In genomic region chr13:25170554-25171107, GRCh38 we compare ENCODE assay signal across 9 cellular contexts. TPM values are rescaled to one million over a fixed set of nuclear protein-coding genes. Genes with fewer than 3 reads are reported as not detected.
DNase-seq lines count a peak whose midpoint lies in the region; ATAC-seq, FAIRE-seq and TF ChIP-seq lines count a peak whose summit lies in the region.
"Had no signal": no experiment of that assay in that cellular context is flagged by ENCODE, and none has a peak within 500 bp of the region (broad histone marks: within the 10 kb centered on the region; RNA-seq: fewer than 3 reads in every experiment).

No MANE protein-coding gene starts in this region.

- H3K27ac ChIP-seq in A549 = no peak overlapping the region
- H3K27ac ChIP-seq in mesodermal cell (ENCODE audit: low read depth, low read length, severe bottlenecking) = no peak overlapping the region

- no CpG with 5 or more reads among the region's 74 CpGs for WGBS in A549 (ENCODE audit: missing lambda C conversion rate)
- 4% methylated on average over 38 to 74 of the region's 74 CpGs for WGBS in mesodermal cell (ENCODE audit: insufficient coverage in 2 of 2), 2 experiments

- TF ChIP-seq EP300 in A549 (IDR thresholded peaks at IDR 0.05) = no peak

- no peak for DNase-seq in A549 (ENCODE audit: low read depth in 1 of 2, low spot score in 1 of 2)
- DNase-seq in GM20000 (ENCODE audit: low spot score) = peak; percentile 47
- no peak for DNase-seq in stimulated activated naive CD4-positive, alpha-beta T cell treated with Interleukin-2 at 50 U/mL for 16 hours (lab: John Stamatoyannopoulos, UW)

- POLR2A ChIA-PET in A549 (lab: Yijun Ruan, JAX) = no interaction called here

- FAIRE-seq in A549 (lab: Jason Lieb, UNC) = no peak

- CTCF ChIA-PET in A549 (lab: Yijun Ruan, JAX) = no interaction called here

- no peaks in the 10 kb centered on the region for H3K9me3 ChIP-seq in A549
- H3K9me3 ChIP-seq in mesodermal cell (ENCODE audit: control insufficient read depth, low read length) = no peaks in the 10 kb centered on the region

- no peaks in the 10 kb centered on the region for H3K36me3 ChIP-seq in mesodermal cell (ENCODE audit: control insufficient read depth, insufficient read depth, low read length)

- TF ChIP-seq POLR2A in A549 (IDR thresholded peaks at IDR 0.05; ENCODE audit: low read length) = no peak

- H3K4me1 ChIP-seq in A549 = no peaks in the 10 kb centered on the region
- H3K4me1 ChIP-seq in mesodermal cell (ENCODE audit: control insufficient read depth, insufficient read depth, low read length, poor library complexity, severe bottlenecking) = peaks cover 5% of the 10 kb centered on the region

- ATAC-seq in A549 (no peak), GM18498 (IDR thresholded peaks at IDR 0.05; ENCODE audit: unreplicated experiment) (no peak), GM19351 (IDR thresholded peaks at IDR 0.05; ENCODE audit: unreplicated experiment) (no peak), GM18502 (IDR thresholded peaks at IDR 0.05; ENCODE audit: poor library complexity, unreplicated experiment) (no peak)
- ATAC-seq: Panc1 had no signal

- H3K27me3 Mint-ChIP-seq in brain = peaks cover 40% of the 10 kb centered on the region

- peak overlapping the region; percentile 96 to 99 (median 97) for H3K27ac Mint-ChIP-seq in brain

- TF ChIP-seq CTCF in A549 (IDR thresholded peaks at IDR 0.05) (no peak), GM20000 (IDR thresholded peaks at IDR 0.05; ENCODE audit: extremely low read depth, missing control alignments) (no peak), brain (conservative IDR thresholded peaks at IDR 0.05) (no peak)

- H3K4me3 ChIP-seq in A549 = peak overlapping the region; percentile 40; the same call in 2 of the 3 replicates
- H3K4me3 ChIP-seq in mesodermal cell (ENCODE audit: extremely low read depth, insufficient read depth, low read length, poor library complexity, severe bottlenecking) = peak overlapping the region; percentile 48

- TF ChIP-seq RAD21 in A549 (conservative IDR thresholded peaks at IDR 0.05 in 1 of 2, IDR thresholded peaks at IDR 0.05 in 1 of 2) = no peak

- peaks cover 61% of the 10 kb centered on the region for H3K4me1 Mint-ChIP-seq in brain

- H3K4me2 ChIP-seq in A549 = peak overlapping the region; percentile 80

- H3K4me3 Mint-ChIP-seq in brain = peak overlapping the region; percentile 90 to 97 (median 92)

- H3K36me3 Mint-ChIP-seq in brain = peaks cover 15% of the 10 kb centered on the region

- H3K9me3 Mint-ChIP-seq in brain = peaks cover 0 to 13% (median 6%) of the 10 kb centered on the region in 5 experiments

TF ChIP-seq in A549, 52 proteins besides CTCF, POLR2A, EP300 and RAD21:
- TF ChIP-seq GATA3 (IDR thresholded peaks at IDR 0.05; ENCODE audit: borderline replicate concordance) (no peak), CEBPB (IDR thresholded peaks at IDR 0.05) (no peak), KDM5A (IDR thresholded peaks at IDR 0.05) (no peak), CHD2 (IDR thresholded peaks at IDR 0.05; ENCODE audit: low read length, partially characterized antibody) (no peak), ATOH8 (CRISPR knock-in tag; IDR thresholded peaks at IDR 0.05; ENCODE audit: low read depth) (no peak), HDAC2 (IDR thresholded peaks at IDR 0.05) (no peak), HES2 (IDR thresholded peaks at IDR 0.05) (no peak), MAZ (IDR thresholded peaks at IDR 0.05; ENCODE audit: borderline replicate concordance, low read depth, low read length) (no peak), FOXS1 (CRISPR knock-in tag; IDR thresholded peaks at IDR 0.05) (no peak), CHD4 (IDR thresholded peaks at IDR 0.05; ENCODE audit: borderline replicate concordance) (no peak), FOSB (CRISPR knock-in tag; IDR thresholded peaks at IDR 0.05) (no peak), HEYL (CRISPR knock-in tag; IDR thresholded peaks at IDR 0.05) (no peak), BCL3 (IDR thresholded peaks at IDR 0.05) (no peak), BHLHE40 (IDR thresholded peaks at IDR 0.05; ENCODE audit: low read depth, low read length) (no peak), SMC3 (IDR thresholded peaks at IDR 0.05) (no peak), RCOR1 (IDR thresholded peaks at IDR 0.05; ENCODE audit: low read depth, low read length) (no peak), NPAS2 (CRISPR knock-in tag; IDR thresholded peaks at IDR 0.05; ENCODE audit: borderline replicate concordance) (no peak), TFCP2L1 (CRISPR knock-in tag; IDR thresholded peaks at IDR 0.05) (no peak), USF2 (IDR thresholded peaks at IDR 0.05) (no peak), RFX5 (IDR thresholded peaks at IDR 0.05) (no peak)
TF ChIP-seq in A549: peak in this region for 0.

RNA-seq across cellular contexts. Expression of gene AMER2, which starts 1.5 kb away (rescaled TPM):
- polyA plus RNA-seq in A549 (2011; rRNA removed) (not detected in 2 replicates), A549 (2017; fragmentation: RNase III; extraction: RNeasy Plus Mini Kit Qiagen cat#74134 plus additional on column Dnase treatment) (not detected in 3 replicates), brain (ENCODE audit: insufficient read depth, low read depth, low replicate concordance) (18.8 TPM)
- not detected in 2 replicates for polyA plus RNA-seq in A549 (2012; cell fraction: cytosol; rRNA removed)
- polyA plus RNA-seq in A549 (2012; cell fraction: nucleus; rRNA removed) = not detected in 2 replicates
- polyA minus RNA-seq in A549 (2011; rRNA and poly(A)+ RNA removed) = not detected in 2 replicates
- polyA plus RNA-seq in mesodermal cell (2013, experiment 1 of 2) = 0.81 TPM
- polyA plus RNA-seq in mesodermal cell (2013, experiment 2 of 2) = 0.46 TPM

Comparison
In these comparisons a context has a peak if more than half of its experiments do, and no peak if none do; other contexts are left out.
1. RNA of gene AMER2, which starts 1.5 kb away (polyA plus RNA-seq): 18.8 TPM in brain (single experiment); not detected in A549; every median in the first group is over 10 times any median in the second.